Comparison of ENCODE assay signal across 14 cellular contexts in genomic region chr12:6084969-6085450, GRCh38. TPM values are rescaled to one million over a fixed set of nuclear protein-coding genes. Genes with fewer than 3 reads are reported as not detected.
A peak's percentile ranks its signal among the peaks of the same experiment; 100 is the strongest.
DNase-seq lines count a peak whose midpoint lies in the region; TF ChIP-seq lines count a peak whose summit lies in the region.
"Had no signal": no experiment of that assay in that cellular context is flagged by ENCODE, and none has a peak within 500 bp of the region (broad histone marks: within the 10 kb centered on the region; RNA-seq: fewer than 3 reads in every experiment).

No MANE protein-coding gene starts in this region.

- peaks cover 32% of the 10 kb centered on the region for H3K4me1 Mint-ChIP-seq in Calu3 (ENCODE audit: low read depth, unreplicated experiment)

- H3K4me1 ChIP-seq in right atrium auricular region (peaks cover 0 to 34% of the 10 kb centered on the region in 2 donors), rectal smooth muscle tissue (ENCODE audit: control insufficient read depth, insufficient read depth, low read length) (peaks cover 28% of the 10 kb centered on the region)

- H3K36me3 Mint-ChIP-seq in Calu3 (ENCODE audit: insufficient read depth, unreplicated experiment): no peaks in the 10 kb centered on the region
- H3K36me3 Mint-ChIP-seq: T-cell had no signal

- no peaks in the 10 kb centered on the region for H3K9me3 Mint-ChIP-seq in Calu3 (ENCODE audit: low read depth, unreplicated experiment)
- H3K9me3 Mint-ChIP-seq: dendritic cell treated with granulocyte-macrophage colony-stimulating factor and Interleukin-4, amounts not matched to agents 40 ng/mL and 50 ng/mL, for 4 days; T-cell had no signal

- H3K27me3 ChIP-seq in right atrium auricular region (no peaks in the 10 kb centered on the region), rectal smooth muscle tissue (ENCODE audit: control insufficient read depth, insufficient read depth, low read length) (no peaks in the 10 kb centered on the region)

- TF ChIP-seq CTCF in Calu3 (IDR thresholded peaks at IDR 0.05; ENCODE audit: unreplicated experiment) (no peak), right atrium auricular region (IDR thresholded peaks at IDR 0.05) (no peak)

- H3K27ac ChIP-seq in right atrium auricular region: peak overlapping the region; percentile 47 to 58
- H3K27ac ChIP-seq in rectal smooth muscle tissue (ENCODE audit: low read depth, low read length): peak overlapping the region; percentile 88

- BruUV-seq in Calu3 (replicated peaks; lab: Mats Ljungman, UMichigan): no TSS peak

- H3K27me3 Mint-ChIP-seq in Calu3 (ENCODE audit: unreplicated experiment): no peaks in the 10 kb centered on the region

- H3K27ac Mint-ChIP-seq in Calu3 (ENCODE audit: unreplicated experiment): peak overlapping the region; percentile 18
- H3K27ac Mint-ChIP-seq: dendritic cell treated with granulocyte-macrophage colony-stimulating factor and Interleukin-4, amounts not matched to agents 40 ng/mL and 50 ng/mL, for 4 days; T-cell had no signal

- in situ Hi-C loops in G401 (cut with HindIII; ENCODE audit: low sequenced_read_pairs): no loop called here

- H3K4me3 ChIP-seq in right atrium auricular region (no peak overlapping the region), rectal smooth muscle tissue (ENCODE audit: low read length) (no peak overlapping the region)

- no peak for DNase-seq in Calu3
- peak; percentile 72 for DNase-seq in SK-N-DZ (ENCODE audit: low spot score)
- DNase-seq in right atrium auricular region (ENCODE audit: low spot score): no peak
- DNase-seq in G401 (ENCODE audit: low spot score): no peak
- DNase-seq in NCI-H446 treated with DMSO at 0.1 percent for 48 hours (lab: John Stamatoyannopoulos, UW): no peak
- no peak for DNase-seq in SKM-1 treated with dmso at 0.1 percent for 144 hours (lab: John Stamatoyannopoulos, UW; ENCODE audit: unreplicated experiment)
- DNase-seq in Ammon's horn (ENCODE audit: low spot score): no peak
- DNase-seq: activated T-cell treated with anti-CD3 and anti-CD28 coated beads for 4 hours; left cardiac atrium; NCI-H2081; stimulated activated CD4-positive, alpha-beta T cell treated with anti-CD3 and anti-CD28 coated beads, Interleukin-12 subunit alpha, Interleukin-12 subunit beta, amount 100 ng/mL, for 4 hours; T-cell had no signal

- intact Hi-C loops in Calu3 (cut with micrococcal nuclease; ENCODE audit: unreplicated experiment): no loop called here

- CTCF ChIA-PET in Calu3 (lab: Charles Lee): interaction anchor here (0.9 to 2.6 kb wide), 3 partner anchors 8 to 199 kb away, joined by 3 to 9 read pairs (median 5); no protein-coding TSS in a partner anchor

- no peaks in the 10 kb centered on the region for H3K9me3 ChIP-seq in right atrium auricular region

- no peak overlapping the region for H3K4me3 Mint-ChIP-seq in Calu3 (ENCODE audit: low read depth, unreplicated experiment)
- H3K4me3 Mint-ChIP-seq: dendritic cell treated with granulocyte-macrophage colony-stimulating factor and Interleukin-4, amounts not matched to agents 40 ng/mL and 50 ng/mL, for 4 days; T-cell had no signal

- H3K36me3 ChIP-seq in right atrium auricular region: no peaks in the 10 kb centered on the region
- no peaks in the 10 kb centered on the region for H3K36me3 ChIP-seq in rectal smooth muscle tissue (ENCODE audit: control insufficient read depth, insufficient read depth, low read length)

- H3K9ac ChIP-seq in rectal smooth muscle tissue (ENCODE audit: low read length): no peak overlapping the region

RNA-seq across cellular contexts. Expression of gene VWF, which starts 39.5 kb away (rescaled TPM):
- total RNA-seq in Calu3 (2022): not detected in 2 replicates
- 0.16 and 0.23 TPM in 2 replicates for polyA plus RNA-seq in SK-N-DZ (2014; cell fraction: cytosol; rRNA removed)
- polyA plus RNA-seq in SK-N-DZ (2014; cell fraction: nucleus; rRNA removed): 0.31 and 0.36 TPM in 2 replicates
- total RNA-seq in right atrium auricular region: 100 to 1,000 TPM; 189 to 331 TPM
- 0.06 and 0.34 TPM in 2 replicates for total RNA-seq in G401 (2014; rRNA removed; shearing (Covaris generic))

Comparison
In these comparisons a context has a peak if more than half of its experiments do, and no peak if none do; other contexts are left out.
1. RNA of gene VWF, which starts 39.5 kb away (total RNA-seq): 189 to 331 TPM in right atrium auricular region; 0.06 to 0.34 TPM in G401 and not detected in Calu3; every median in the first group is over 100 times any median in the second.